Comparison of ENCODE assay signal across 16 cellular contexts in genomic region chr7:133649593-133649992, GRCh38.
"Had no signal": no experiment of that assay in that cellular context is flagged by ENCODE, and none has a peak within 500 bp of the region (broad histone marks: within the 10 kb centered on the region; RNA-seq: fewer than 3 reads in every experiment).

No MANE protein-coding gene starts in this region.

- ATAC-seq: activated CD8-positive, alpha-beta T cell treated with anti-CD3 and anti-CD28 coated beads, Interleukin-2, amount 10 ng/mL, durations not matched to agents 7 days and 5 days; left ventricle myocardium superior; natural killer cell; T-helper 17 cell; WTC11 had no signal

- H3K4me3 ChIP-seq: dorsolateral prefrontal cortex, thoracic aorta, vagina had no signal

- H3K27ac ChIP-seq: dorsolateral prefrontal cortex, thoracic aorta, vagina had no signal

- DNase-seq: activated CD4-positive, alpha-beta T cell treated with anti-CD3 and anti-CD28 coated beads for 48 hours; activated CD8-positive, alpha-beta memory T cell treated with anti-CD3 and anti-CD28 coated beads, Interleukin-2, amount 50 U/mL, for 4 hours; activated CD8-positive, alpha-beta T cell treated with anti-CD3 and anti-CD28 coated beads, Interleukin-2, amount 10 ng/mL, durations not matched to agents 7 days and 5 days; activated effector memory CD4-positive, alpha-beta T cell treated with anti-CD3 and anti-CD28 coated beads, Interleukin-2, amount 50 U/mL, for 16 hours; activated T-cell treated with anti-CD3 and anti-CD28 coated beads, Interleukin-2, amount 50 U/mL, for 48 hours; dorsolateral prefrontal cortex; hippocampal formation; left ventricle myocardium superior; natural killer cell; stimulated activated CD4-positive, alpha-beta T cell treated with anti-CD3 and anti-CD28 coated beads, Interleukin-12 subunit alpha, Interleukin-12 subunit beta, amount 100 ng/mL, for 4 hours; stimulated activated CD4-positive, alpha-beta T cell treated with anti-CD3 and anti-CD28 coated beads, Interleukin-2, amount 100 ng/mL, for 24 hours; T-helper 17 cell had no signal

- H3K27me3 ChIP-seq: dorsolateral prefrontal cortex, neutrophil, vagina had no signal

- H3K9me3 ChIP-seq: neutrophil, thoracic aorta, vagina had no signal

- H3K36me3 ChIP-seq: neutrophil, thoracic aorta, vagina had no signal
